Comparison of ENCODE assay signal across 27 cellular contexts in the genomic region with DNA sequence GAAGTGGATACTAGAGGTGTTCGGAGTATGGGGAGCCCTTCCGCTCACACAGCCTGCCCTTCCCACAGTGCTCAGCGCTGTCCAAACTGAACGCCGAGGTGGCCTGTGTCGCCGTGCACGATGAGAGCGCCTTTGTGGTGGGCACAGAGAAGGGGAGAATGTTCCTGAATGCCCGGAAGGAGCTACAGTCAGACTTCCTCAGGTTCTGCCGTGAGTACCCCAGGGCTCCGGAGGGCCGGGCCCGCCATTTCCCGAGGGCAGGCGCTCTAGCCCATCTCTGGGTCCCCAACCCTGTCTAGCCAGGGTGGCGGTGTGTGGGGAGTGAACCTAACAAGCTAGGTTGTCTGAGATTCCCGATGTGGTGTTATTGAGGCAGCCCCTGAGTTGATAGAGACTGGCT.
"Had no signal": no experiment of that assay in that cellular context is flagged by ENCODE, and none has a peak within 500 bp of the region (broad histone marks: within the 10 kb centered on the region; RNA-seq: fewer than 3 reads in every experiment).

No MANE protein-coding gene starts in this region.

- H3K9me3 ChIP-seq: ascending aorta, breast epithelium had no signal

- H3K27ac ChIP-seq: ascending aorta, breast epithelium, coronary artery, WERI-Rb-1 had no signal

- H3K4me3 ChIP-seq: ascending aorta, breast epithelium, coronary artery, dorsolateral prefrontal cortex had no signal

- ATAC-seq: activated CD4-positive, alpha-beta T cell treated with anti-CD3 and anti-CD28 coated beads for 36 hours; activated naive CD4-positive, alpha-beta T cell treated with anti-CD3 and anti-CD28 coated beads, Interleukin-2, amount 50 U/mL, for 72 hours; activated T-cell treated with anti-CD3 and anti-CD28 coated beads, Interleukin-2, amount 50 U/mL, for 72 hours; esophagus mucosa; T-helper 17 cell had no signal

- H3K36me3 ChIP-seq: breast epithelium had no signal

- H3K27me3 ChIP-seq: ascending aorta, breast epithelium, dorsolateral prefrontal cortex had no signal

- DNase-seq: activated B cell treated with CpG ODN at 0.5 μM for 24 hours; activated CD4-positive, alpha-beta memory T cell treated with anti-CD3 and anti-CD28 coated beads for 36 hours; activated CD4-positive, alpha-beta T cell treated with anti-CD3 and anti-CD28 coated beads for 36 hours; activated CD4-positive, alpha-beta T cell treated with anti-CD3 and anti-CD28 coated beads, Interleukin-2, amount 10 ng/mL, durations not matched to agents 24 days and 14 days; activated CD4-positive, CD25-positive, alpha-beta regulatory T cell treated with anti-CD3 and anti-CD28 coated beads, Interleukin-2, amount 50 U/mL, for 72 hours; activated CD8-positive, alpha-beta memory T cell treated with anti-CD3 and anti-CD28 coated beads, Interleukin-2, amount 50 U/mL, for 48 hours; activated gamma-delta T cell; activated naive CD4-positive, alpha-beta T cell; activated naive CD4-positive, alpha-beta T cell treated with anti-CD3 and anti-CD28 coated beads, Interleukin-2, amount 10 ng/mL, durations not matched to agents 7 days and 5 days; activated naive CD8-positive, alpha-beta T cell treated with anti-CD3 and anti-CD28 coated beads, Interleukin-2, amount 10 ng/mL, durations not matched to agents 7 days and 5 days; activated T-cell treated with anti-CD3 and anti-CD28 coated beads for 4 hours; activated T-cell treated with anti-CD3 and anti-CD28 coated beads, Interleukin-2, amount 50 U/mL, for 24 hours; activated T-cell treated with anti-CD3 and anti-CD28 coated beads, Interleukin-2, amount 50 U/mL, for 72 hours; dorsolateral prefrontal cortex; effector memory CD4-positive, alpha-beta T cell; endodermal cell; foreskin fibroblast; glutamatergic neuron; T-helper 1 cell; T-helper 17 cell; T1000; WERI-Rb-1 had no signal

- H3K4me1 ChIP-seq: ascending aorta, breast epithelium had no signal
